8 cellular contexts compared by ENCODE assay signal in genomic region chr4:74311696-74312313, GRCh38. TPM values are rescaled to one million over a fixed set of nuclear protein-coding genes. Genes with fewer than 3 reads are reported as not detected.
DNase-seq lines count a peak whose midpoint lies in the region; ATAC-seq and TF ChIP-seq lines count a peak whose summit lies in the region.

No MANE protein-coding gene starts in this region.

- no peaks in the 10 kb centered on the region for H3K27me3 Mint-ChIP-seq in stimulated activated naive CD8-positive, alpha-beta T cell treated with anti-CD3 and anti-CD28 coated beads, Interleukin-15, amount 100 ng/mL, for 72 hours

- H3K27me3 ChIP-seq in esophagus squamous epithelium (no peaks in the 10 kb centered on the region), osteoblast (ENCODE audit: insufficient read depth, low read length) (no peaks in the 10 kb centered on the region)

- H3K9me3 Mint-ChIP-seq in stimulated activated naive CD8-positive, alpha-beta T cell treated with anti-CD3 and anti-CD28 coated beads, Interleukin-15, amount 100 ng/mL, for 72 hours = no peaks in the 10 kb centered on the region

- H3K36me3 ChIP-seq in esophagus squamous epithelium (peaks cover 0 to 23% (median 0%) of the 10 kb centered on the region in 3 donors), osteoblast (ENCODE audit: insufficient read depth, low read length) (no peaks in the 10 kb centered on the region)

- H3K4me3 ChIP-seq in esophagus squamous epithelium = no peak overlapping the region
- no peak overlapping the region for H3K4me3 ChIP-seq in osteoblast (ENCODE audit: insufficient read depth, low read length)

- H3K9me3 ChIP-seq in esophagus squamous epithelium = no peaks in the 10 kb centered on the region
- H3K9me3 ChIP-seq in osteoblast (ENCODE audit: low read depth, low read length) = no peaks in the 10 kb centered on the region

- H3K27ac ChIP-seq in esophagus squamous epithelium (no peak overlapping the region), osteoblast (ENCODE audit: low read depth, low read length) (no peak overlapping the region)

- TF ChIP-seq POLR2A in esophagus squamous epithelium (IDR thresholded peaks at IDR 0.05) = no peak

- TF ChIP-seq CTCF in esophagus squamous epithelium (IDR thresholded peaks at IDR 0.05) (peak; percentile 35 to 71 (median 50)), osteoblast (IDR thresholded peaks at IDR 0.05; ENCODE audit: extremely low read depth, low read depth, low read length) (peak; percentile 73)

- H4K20me1 ChIP-seq in osteoblast (ENCODE audit: insufficient read depth, low read length) = no peaks in the 10 kb centered on the region

- WGBS in esophagus squamous epithelium, 2 donors = 23 to 26% methylated on average over 4 of the region's 4 CpGs

- peak overlapping the region in 1 of 2 donors; percentile 65 for H3K27ac Mint-ChIP-seq in stimulated activated naive CD8-positive, alpha-beta T cell treated with anti-CD3 and anti-CD28 coated beads, Interleukin-15, amount 100 ng/mL, for 72 hours

- peaks cover 6% of the 10 kb centered on the region for H3K4me1 Mint-ChIP-seq in stimulated activated naive CD8-positive, alpha-beta T cell treated with anti-CD3 and anti-CD28 coated beads, Interleukin-15, amount 100 ng/mL, for 72 hours

- H3K4me3 Mint-ChIP-seq in stimulated activated naive CD8-positive, alpha-beta T cell treated with anti-CD3 and anti-CD28 coated beads, Interleukin-15, amount 100 ng/mL, for 72 hours = no peak overlapping the region

- DNase-seq in DMS 273 treated with DMSO at 0.1 percent for 48 hours (lab: John Stamatoyannopoulos, UW) (peak; percentile 22), HS-27A (ENCODE audit: low read depth) (peak; percentile 34), RPMI8226 (peak; percentile 51), esophagus squamous epithelium (lab: John Stamatoyannopoulos, UW) (no peak), osteoblast (ENCODE audit: insufficient read length, low spot score, missing footprints) (peak; percentile 49), occipital lobe (lab: John Stamatoyannopoulos, UW) (no peak)
- DNase-seq in stimulated activated naive CD8-positive, alpha-beta T cell treated with anti-CD3 and anti-CD28 coated beads, Interleukin-15, amount 100 ng/mL, for 72 hours = no peak

- peak; percentile 58 for ATAC-seq in GM18858 (IDR thresholded peaks at IDR 0.05; ENCODE audit: unreplicated experiment)
- no peak for ATAC-seq in stimulated activated naive CD8-positive, alpha-beta T cell treated with anti-CD3 and anti-CD28 coated beads, Interleukin-15, amount 100 ng/mL, for 72 hours

- H3K4me2 ChIP-seq in osteoblast (ENCODE audit: insufficient read depth, low read length) = peak overlapping the region; percentile 12

- intact Hi-C loops in esophagus squamous epithelium (cut with DNase I) = no loop called here

- H3K4me1 ChIP-seq in esophagus squamous epithelium (peaks cover 0 to 9% (median 3%) of the 10 kb centered on the region in 3 donors), osteoblast (ENCODE audit: insufficient read depth, low read length) (no peaks in the 10 kb centered on the region)

- H2AFZ ChIP-seq in osteoblast (ENCODE audit: low read length) = no peak overlapping the region

- no peaks in the 10 kb centered on the region for H3K79me2 ChIP-seq in osteoblast (ENCODE audit: insufficient read depth, low read length)

RNA-seq across cellular contexts. Expression of gene EPGN, which starts 3.5 kb away (rescaled TPM):
- 100 to 1,000 TPM in 1 of 4 donors, 10 to 100 TPM in 3; 48.8 to 118 (median 62.7) TPM for total RNA-seq in esophagus squamous epithelium
- total RNA-seq in osteoblast = 1.1 and 1.2 TPM in 2 replicates
- total RNA-seq in occipital lobe = not detected

RNA-seq across cellular contexts. Expression of gene EREG, which starts 53.1 kb away (rescaled TPM):
- 100 to 1,000 TPM in 1 of 4 donors, 10 to 100 TPM in 2, 1 to 10 TPM in 1; 8.0 to 122 (median 11.9) TPM for total RNA-seq in esophagus squamous epithelium
- 0.29 and 1.1 TPM in 2 replicates for total RNA-seq in osteoblast
- total RNA-seq in occipital lobe = under 0.01 TPM

Comparison
In these comparisons a context has a peak if more than half of its experiments do, and no peak if none do; other contexts are left out.
1. DNase-seq: peak in DMS 273 treated with DMSO at 0.1 percent for 48 hours (single experiment), HS-27A (single experiment), RPMI8226 (single experiment) and osteoblast (single experiment); none in esophagus squamous epithelium (single experiment), stimulated activated naive CD8-positive, alpha-beta T cell treated with anti-CD3 and anti-CD28 coated beads, Interleukin-15, amount 100 ng/mL, for 72 hours (0 of 2) and occipital lobe (single experiment).
2. RNA of gene EPGN, which starts 3.5 kb away (total RNA-seq): 48.8 to 118 TPM in esophagus squamous epithelium; 1.1 to 1.2 TPM in osteoblast and not detected in occipital lobe (single experiment); every median in the first group is over 10 times any median in the second.